Comparison of ENCODE assay signal across 27 cellular contexts in the genomic region with DNA sequence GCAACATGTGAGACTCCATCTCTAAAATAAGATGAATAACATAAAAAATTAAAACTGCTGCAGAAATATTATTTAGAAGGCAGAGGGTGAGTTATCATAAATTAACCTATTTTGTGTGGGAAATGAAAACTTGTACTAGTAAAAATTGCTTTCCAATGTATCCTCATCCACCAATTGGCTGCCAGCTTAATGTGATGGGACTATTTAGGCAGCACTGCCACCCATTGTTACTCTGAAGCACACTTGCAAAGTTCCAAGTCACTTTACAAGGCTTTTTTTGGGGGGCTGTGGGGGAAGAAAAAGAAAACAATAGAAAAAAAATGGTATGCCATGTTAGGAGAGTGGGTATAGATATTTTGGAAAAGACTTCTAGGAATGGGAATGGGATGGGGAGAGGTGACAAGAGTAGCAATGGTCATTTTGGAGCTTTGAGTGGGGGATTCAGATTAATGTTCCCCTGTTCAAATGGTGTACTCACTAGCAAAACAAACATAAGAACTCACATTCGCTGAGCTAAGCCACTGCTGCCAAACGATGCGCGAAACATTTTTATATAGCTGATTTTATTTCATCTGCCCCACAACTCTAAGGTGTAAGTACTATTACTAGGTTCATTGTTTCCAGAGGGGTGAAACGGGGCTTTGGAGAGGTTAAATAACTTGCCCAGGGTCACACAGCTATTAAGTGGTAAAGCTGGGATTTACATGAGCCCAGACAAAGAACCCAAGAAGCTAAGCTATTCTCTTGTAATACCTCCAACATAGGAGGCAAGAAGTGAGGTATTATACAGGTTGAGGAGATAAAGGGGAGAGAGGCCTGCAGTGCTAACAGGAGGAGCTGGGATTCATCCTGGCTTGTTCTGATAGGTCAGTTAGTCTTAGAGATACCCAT.
DNase-seq lines count a peak whose midpoint lies in the region; ATAC-seq and TF ChIP-seq lines count a peak whose summit lies in the region.
"Had no signal": no experiment of that assay in that cellular context is flagged by ENCODE, and none has a peak within 500 bp of the region (broad histone marks: within the 10 kb centered on the region; RNA-seq: fewer than 3 reads in every experiment).

No MANE protein-coding gene starts in this region.

- H3K9me3 ChIP-seq in sigmoid colon: no peaks in the 10 kb centered on the region
- H3K9me3 ChIP-seq: adrenal gland, BLaER1, esophagus muscularis mucosa, lower lobe of right lung had no signal

- ATAC-seq in foreskin keratinocyte: no peak
- ATAC-seq: activated CD4-positive, alpha-beta T cell treated with anti-CD3 and anti-CD28 coated beads for 36 hours; activated CD8-positive, alpha-beta T cell treated with anti-CD3 and anti-CD28 coated beads, Interleukin-2, amount 10 ng/mL, durations not matched to agents 7 days and 5 days; activated T-helper 17 cell treated with anti-CD3 and anti-CD28 coated beads, Interleukin-2, amount 50 U/mL, for 72 hours; K562; lower lobe of right lung; naive thymus-derived CD8-positive, alpha-beta T cell; Panc1; stimulated activated memory B cell treated with anti-CD40 and anti-IgM and Interleukin-4, amounts not matched to agents 10 μg/mL and 1 μg/mL and 100 μg/mL, for 72 hours had no signal

- intact Hi-C loops in sigmoid colon (cut with DNase I): loop anchor here (5.0 kb wide), 1 partner anchor 36 kb away; no protein-coding TSS in a partner anchor

- no peak for TF ChIP-seq CTCF in C4-2B (conservative IDR thresholded peaks at IDR 0.05)
- no peak for TF ChIP-seq CTCF in HFFc6 (IDR thresholded peaks at IDR 0.05)
- peak; percentile 25 for TF ChIP-seq CTCF in foreskin keratinocyte (conservative IDR thresholded peaks at IDR 0.05)
- no peak for TF ChIP-seq CTCF in sigmoid colon (IDR thresholded peaks at IDR 0.05)
- no peak for TF ChIP-seq CTCF in RWPE1 (conservative IDR thresholded peaks at IDR 0.05; ENCODE audit: low read depth)

- DNase-seq in HFFc6: no peak
- DNase-seq in foreskin keratinocyte: no peak
- no peak for DNase-seq in sigmoid colon
- DNase-seq in DMS79 (lab: John Stamatoyannopoulos, UW): no peak
- no peak for DNase-seq in RWPE1 (ENCODE audit: low spot score)
- no peak for DNase-seq in SHP77 (lab: John Stamatoyannopoulos, UW)
- DNase-seq: activated CD4-positive, alpha-beta T cell treated with anti-CD3 and anti-CD28 coated beads for 36 hours; activated CD8-positive, alpha-beta T cell treated with anti-CD3 and anti-CD28 coated beads, Interleukin-2, amount 10 ng/mL, durations not matched to agents 7 days and 5 days; activated naive CD4-positive, alpha-beta T cell treated with anti-CD3 and anti-CD28 coated beads, Interleukin-2, amount 10 ng/mL, durations not matched to agents 7 days and 5 days; adrenal gland; foreskin fibroblast; kidney glomerular epithelial cell; lower lobe of right lung; naive thymus-derived CD8-positive, alpha-beta T cell; NCI-H2081 treated with DMSO at 0.1 percent for 48 hours; NCI-H2227 treated with DMSO at 0.1 percent for 48 hours; NCI-H526; SIG-M5 had no signal

- H3K27me3 ChIP-seq in foreskin keratinocyte (no peaks in the 10 kb centered on the region), sigmoid colon (no peaks in the 10 kb centered on the region)
- H3K27me3 ChIP-seq: adrenal gland, BLaER1, esophagus muscularis mucosa had no signal

- peak overlapping the region; percentile 94 for H3K27ac Mint-ChIP-seq in HFFc6
- H3K27ac Mint-ChIP-seq: activated CD4-positive, alpha-beta T cell treated with anti-CD3 and anti-CD28 coated beads for 36 hours; activated CD8-positive, alpha-beta T cell treated with anti-CD3 and anti-CD28 coated beads, Interleukin-2, amount 10 ng/mL, durations not matched to agents 7 days and 5 days; activated naive CD4-positive, alpha-beta T cell treated with anti-CD3 and anti-CD28 coated beads, Interleukin-2, amount 10 ng/mL, durations not matched to agents 7 days and 5 days; activated T-helper 17 cell treated with anti-CD3 and anti-CD28 coated beads, Interleukin-2, amount 50 U/mL, for 72 hours; naive thymus-derived CD8-positive, alpha-beta T cell; stimulated activated memory B cell treated with anti-CD40 and anti-IgM and Interleukin-4, amounts not matched to agents 10 μg/mL and 1 μg/mL and 100 μg/mL, for 72 hours; T-helper 2 cell treated with Interferon-gamma antibody and Interleukin-4, amounts not matched to agents 5 μg/mL and 100 μg/mL, for 36 hours had no signal

- no peak overlapping the region for H3K4me3 Mint-ChIP-seq in HFFc6
- H3K4me3 Mint-ChIP-seq: activated CD4-positive, alpha-beta T cell treated with anti-CD3 and anti-CD28 coated beads for 36 hours; activated CD8-positive, alpha-beta T cell treated with anti-CD3 and anti-CD28 coated beads, Interleukin-2, amount 10 ng/mL, durations not matched to agents 7 days and 5 days; activated naive CD4-positive, alpha-beta T cell treated with anti-CD3 and anti-CD28 coated beads, Interleukin-2, amount 10 ng/mL, durations not matched to agents 7 days and 5 days; activated T-helper 17 cell treated with anti-CD3 and anti-CD28 coated beads, Interleukin-2, amount 50 U/mL, for 72 hours; naive thymus-derived CD8-positive, alpha-beta T cell; stimulated activated memory B cell treated with anti-CD40 and anti-IgM and Interleukin-4, amounts not matched to agents 10 μg/mL and 1 μg/mL and 100 μg/mL, for 72 hours; T-helper 2 cell treated with Interferon-gamma antibody and Interleukin-4, amounts not matched to agents 5 μg/mL and 100 μg/mL, for 36 hours had no signal

- peaks cover 3% of the 10 kb centered on the region for H3K27me3 Mint-ChIP-seq in HFFc6 (ENCODE audit: insufficient read depth)
- H3K27me3 Mint-ChIP-seq: activated CD4-positive, alpha-beta T cell treated with anti-CD3 and anti-CD28 coated beads for 36 hours; activated T-helper 17 cell treated with anti-CD3 and anti-CD28 coated beads, Interleukin-2, amount 50 U/mL, for 72 hours had no signal

- no peak for TF ChIP-seq POLR2A in sigmoid colon (IDR thresholded peaks at IDR 0.05)

- no peaks in the 10 kb centered on the region for H3K9me3 Mint-ChIP-seq in HFFc6
- H3K9me3 Mint-ChIP-seq: activated naive CD4-positive, alpha-beta T cell treated with anti-CD3 and anti-CD28 coated beads, Interleukin-2, amount 10 ng/mL, durations not matched to agents 7 days and 5 days; activated T-helper 17 cell treated with anti-CD3 and anti-CD28 coated beads, Interleukin-2, amount 50 U/mL, for 72 hours; stimulated activated memory B cell treated with anti-CD40 and anti-IgM and Interleukin-4, amounts not matched to agents 10 μg/mL and 1 μg/mL and 100 μg/mL, for 72 hours; T-helper 2 cell treated with Interferon-gamma antibody and Interleukin-4, amounts not matched to agents 5 μg/mL and 100 μg/mL, for 36 hours had no signal

- WGBS in sigmoid colon, 2 donors: 75 to 93% methylated on average over 5 of the region's 5 CpGs

- POLR2A ChIA-PET in RWPE1 (lab: Yijun Ruan, JAX; ENCODE audit: low non-redundant PET): no interaction called here

- peaks cover 82% of the 10 kb centered on the region for H3K4me1 Mint-ChIP-seq in HFFc6 (ENCODE audit: low read depth)
- H3K4me1 Mint-ChIP-seq: activated CD4-positive, alpha-beta T cell treated with anti-CD3 and anti-CD28 coated beads for 36 hours; activated naive CD4-positive, alpha-beta T cell treated with anti-CD3 and anti-CD28 coated beads, Interleukin-2, amount 10 ng/mL, durations not matched to agents 7 days and 5 days; activated T-helper 17 cell treated with anti-CD3 and anti-CD28 coated beads, Interleukin-2, amount 50 U/mL, for 72 hours; naive thymus-derived CD8-positive, alpha-beta T cell; stimulated activated memory B cell treated with anti-CD40 and anti-IgM and Interleukin-4, amounts not matched to agents 10 μg/mL and 1 μg/mL and 100 μg/mL, for 72 hours had no signal

- CTCF ChIA-PET in RWPE1 (lab: Yijun Ruan, JAX): no interaction called here

- peaks cover 0 to 4% (median 0%) of the 10 kb centered on the region in 4 donors for H3K36me3 ChIP-seq in sigmoid colon
- H3K36me3 ChIP-seq: adrenal gland, BLaER1, lower lobe of right lung had no signal

- H3K36me3 Mint-ChIP-seq in HFFc6 (ENCODE audit: low read depth): peaks cover 44% of the 10 kb centered on the region
- H3K36me3 Mint-ChIP-seq: activated naive CD4-positive, alpha-beta T cell treated with anti-CD3 and anti-CD28 coated beads, Interleukin-2, amount 10 ng/mL, durations not matched to agents 7 days and 5 days; naive thymus-derived CD8-positive, alpha-beta T cell; stimulated activated memory B cell treated with anti-CD40 and anti-IgM and Interleukin-4, amounts not matched to agents 10 μg/mL and 1 μg/mL and 100 μg/mL, for 72 hours had no signal

- TF ChIP-seq EP300 in sigmoid colon (IDR thresholded peaks at IDR 0.05): no peak

- H3K4me3 ChIP-seq in sigmoid colon: no peak overlapping the region
- H3K4me3 ChIP-seq: adrenal gland, BLaER1, esophagus muscularis mucosa, K562, lower lobe of right lung, skin epidermis had no signal

- peaks cover 30% of the 10 kb centered on the region for H3K4me1 ChIP-seq in foreskin keratinocyte
- peaks cover 0 to 96% (median 72%) of the 10 kb centered on the region in 4 donors for H3K4me1 ChIP-seq in sigmoid colon
- H3K4me1 ChIP-seq: BLaER1 had no signal

- H3K27ac ChIP-seq in C4-2B (peak overlapping the region; percentile 9), foreskin keratinocyte (no peak overlapping the region), sigmoid colon (peak overlapping the region in 3 of 4 donors; percentile 3 to 76 (median 64)), RWPE1 (no peak overlapping the region)
- H3K27ac ChIP-seq: BLaER1, lower lobe of right lung had no signal

Comparison
In these comparisons a context has a peak if more than half of its experiments do, and no peak if none do; other contexts are left out.
1. H3K27ac ChIP-seq: peak in C4-2B (single experiment) and sigmoid colon (3 of 4); none in foreskin keratinocyte (single experiment) and RWPE1 (single experiment).